Comparison of ENCODE assay signal across 22 cellular contexts in genomic region chr13:70634893-70635292, GRCh38.
"Had no signal": no experiment of that assay in that cellular context is flagged by ENCODE, and none has a peak within 500 bp of the region (broad histone marks: within the 10 kb centered on the region; RNA-seq: fewer than 3 reads in every experiment).

No MANE protein-coding gene starts in this region.

- ATAC-seq: mucosa of descending colon; naive thymus-derived CD4-positive, alpha-beta T cell; natural killer cell treated with Interleukin-12 subunit alpha and Interleukin-12 subunit beta and Interleukin-15 and Interleukin-18, amount 100 ng/mL, for 72 hours; right cardiac atrium; sciatic nerve; stimulated activated effector memory CD8-positive, alpha-beta T cell treated with anti-CD3 and anti-CD28 coated beads, Interleukin-12 subunit alpha, Interleukin-12 subunit beta, amount 100 ng/mL, for 72 hours had no signal

- H3K9me3 ChIP-seq: mucosa of descending colon, ovary, prostate gland, suprapubic skin, thoracic aorta, tibial artery, vagina had no signal

- DNase-seq: hippocampal formation; kidney; left ventricle myocardium inferior; midbrain; mucosa of descending colon; naive thymus-derived CD4-positive, alpha-beta T cell; ovary; retina; right cardiac atrium; small intestine; spleen; stimulated activated CD4-positive, alpha-beta T cell treated with anti-CD3 and anti-CD28 coated beads, Interleukin-4, amount 100 ng/mL, for 24 hours; stimulated activated naive CD4-positive, alpha-beta T cell; tibial artery had no signal

- H3K4me3 ChIP-seq: left ventricle myocardium inferior, mucosa of descending colon, ovary, prostate gland, spleen, suprapubic skin, thoracic aorta, tibial artery, vagina had no signal

- H3K27me3 ChIP-seq: ovary, spleen, suprapubic skin, tibial artery, vagina had no signal

- H3K4me1 ChIP-seq: left ventricle myocardium inferior, prostate gland, spleen, suprapubic skin, tibial artery, vagina had no signal

- H3K27ac ChIP-seq: left ventricle myocardium inferior, ovary, prostate gland, spleen, suprapubic skin, thoracic aorta, tibial artery, vagina had no signal

- FAIRE-seq: islet of Langerhans had no signal

- H3K36me3 ChIP-seq: left ventricle myocardium inferior, ovary, prostate gland, spleen, suprapubic skin, thoracic aorta, tibial artery, vagina had no signal
